8 cellular contexts compared by ENCODE assay signal in the genomic region with DNA sequence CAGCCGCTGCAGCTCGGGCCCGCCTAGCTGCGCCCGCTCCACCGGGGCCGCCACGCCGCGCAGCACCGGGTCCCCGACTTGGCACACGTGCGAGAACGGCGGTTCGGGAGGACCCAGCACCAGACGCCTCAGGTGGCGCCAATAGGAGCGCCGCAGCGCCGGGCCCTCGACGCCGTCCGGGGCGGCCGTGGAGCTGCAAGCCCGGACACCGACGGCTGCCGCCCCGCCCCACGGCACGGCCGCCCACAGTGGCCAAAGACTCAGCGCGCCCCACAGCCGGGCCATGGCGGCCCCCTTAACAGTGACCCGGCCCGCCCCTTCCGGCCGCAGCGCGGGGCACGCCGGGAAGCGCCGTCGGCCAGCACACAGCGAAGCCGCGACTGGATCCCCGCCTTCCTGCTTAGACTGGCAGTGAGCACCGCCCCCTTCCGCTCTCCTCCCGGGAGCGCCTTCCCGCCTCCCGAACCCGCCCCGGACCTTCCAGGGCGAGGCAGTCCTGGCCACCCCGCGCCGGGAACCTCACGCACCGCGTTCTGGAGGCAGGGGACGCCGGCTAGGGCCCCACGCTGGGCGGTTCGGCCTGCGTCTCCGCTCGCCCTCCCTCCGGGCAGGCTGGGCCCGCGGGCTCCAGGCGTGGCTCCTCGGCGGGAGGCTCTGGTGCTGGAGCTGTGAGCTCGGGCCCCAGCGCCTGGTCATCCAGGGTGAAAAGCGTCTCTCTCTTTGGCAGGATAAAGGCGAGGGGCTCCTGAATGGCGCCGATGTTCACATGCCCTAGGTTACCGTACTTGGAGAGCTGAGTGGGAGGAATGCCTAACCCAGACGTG. TPM values are rescaled to one million over a fixed set of nuclear protein-coding genes. Genes with fewer than 3 reads are reported as not detected.
DNase-seq lines count a peak whose midpoint lies in the region; ATAC-seq and TF ChIP-seq lines count a peak whose summit lies in the region.

PDF (minus strand) TSS at position 303 of the 824 bp plus-strand sequence; CDS start at position 285, 18 bp downstream.

- CTCF ChIA-PET in CD4-positive, alpha-beta T cell (lab: Charles Lee), result interaction anchor here (1.5 kb wide), 1 partner anchor 8 kb away, joined by 6 read pairs; no protein-coding TSS in a partner anchor
- CTCF ChIA-PET in activated CD4-positive, alpha-beta memory T cell treated with anti-CD3 and anti-CD28 coated beads for 36 hours (lab: Charles Lee), result interaction anchor here (0.9 to 2.1 kb wide), 6 partner anchors 8 to 424 kb away, joined by 3 to 10 read pairs (median 3); partner anchors contain the start of genes COG8 and NOB1

- peak within 1 kb of the TSS; percentile 72 for H3K27ac Mint-ChIP-seq in CD4-positive, alpha-beta T cell
- H3K27ac Mint-ChIP-seq in activated CD4-positive, alpha-beta memory T cell treated with anti-CD3 and anti-CD28 coated beads for 36 hours, result peak within 1 kb of the TSS; percentile 86

- TF ChIP-seq RAD21 in liver (IDR thresholded peaks at IDR 0.05), result peak in 1 of 2 donors; percentile 48

- ATAC-seq in CD4-positive, alpha-beta T cell (ENCODE audit: poor library complexity), result peak; percentile 86
- peak; percentile 93 for ATAC-seq in GM19438 (IDR thresholded peaks at IDR 0.05; ENCODE audit: low read depth, unreplicated experiment)
- ATAC-seq in HG03571 (IDR thresholded peaks at IDR 0.05; ENCODE audit: unreplicated experiment), result peak; percentile 91

- H3K9me3 Mint-ChIP-seq in CD4-positive, alpha-beta T cell, result no peaks in the 10 kb centered on the region
- H3K9me3 Mint-ChIP-seq in activated CD4-positive, alpha-beta memory T cell treated with anti-CD3 and anti-CD28 coated beads for 36 hours, result no peaks in the 10 kb centered on the region

- H3K27ac ChIP-seq in CD4-positive, alpha-beta T cell (ENCODE audit: low read depth, low read length), result peak within 1 kb of the TSS; percentile 86
- peak within 1 kb of the TSS; percentile 85 to 87 for H3K27ac ChIP-seq in liver (ENCODE audit: low read depth in 1 of 2, low read length in 2 of 2)

- peak; percentile 47 to 83 (median 75) for DNase-seq in CD4-positive, alpha-beta T cell
- DNase-seq in NCI-H774 (lab: John Stamatoyannopoulos, UW), result peak; percentile 80
- DNase-seq in activated CD4-positive, alpha-beta memory T cell treated with anti-CD3 and anti-CD28 coated beads for 36 hours, result peak; percentile 90
- peak; percentile 80 to 95 for DNase-seq in dermis microvascular lymphatic vessel endothelial cell (ENCODE audit: low read depth in 2 of 2)
- peak; percentile 84 for DNase-seq in stimulated activated CD4-positive, alpha-beta T cell treated with anti-CD3 and anti-CD28 coated beads, Interleukin-4, amount 100 ng/mL, for 1 hour

- POLR2A ChIA-PET in CD4-positive, alpha-beta T cell (lab: Charles Lee), result interaction anchor here (1.0 to 5.1 kb wide), 9 partner anchors 9 to 143 kb away, joined by 3 to 70 read pairs (median 6); partner anchors contain the start of genes COG8, CYB5B, NIP7 and TERF2
- POLR2A ChIA-PET in activated CD4-positive, alpha-beta memory T cell treated with anti-CD3 and anti-CD28 coated beads for 36 hours (lab: Charles Lee), result interaction anchor here (1.0 to 3.1 kb wide), 7 partner anchors 8 to 173 kb away, joined by 3 to 13 read pairs (median 4); partner anchors contain the start of genes COG8 and NIP7

- H3K27me3 ChIP-seq in CD4-positive, alpha-beta T cell (ENCODE audit: control insufficient read depth, insufficient read depth, low read length), result no peaks in the 10 kb centered on the region
- H3K27me3 ChIP-seq in liver (ENCODE audit: control insufficient read depth in 4 of 4, insufficient read depth in 4 of 4, low read length in 3 of 4), result no peaks in the 10 kb centered on the region

- H3K4me3 Mint-ChIP-seq in CD4-positive, alpha-beta T cell, result peak within 1 kb of the TSS; percentile 82
- peak within 1 kb of the TSS; percentile 82 for H3K4me3 Mint-ChIP-seq in activated CD4-positive, alpha-beta memory T cell treated with anti-CD3 and anti-CD28 coated beads for 36 hours

- no peaks in the 10 kb centered on the region for H3K27me3 Mint-ChIP-seq in CD4-positive, alpha-beta T cell
- no peaks in the 10 kb centered on the region for H3K27me3 Mint-ChIP-seq in activated CD4-positive, alpha-beta memory T cell treated with anti-CD3 and anti-CD28 coated beads for 36 hours

- H3K4me3 ChIP-seq in liver (ENCODE audit: low read depth in 1 of 3, low read length in 3 of 3), result peak within 1 kb of the TSS; percentile 55 to 88 (median 83)

- H3K4me1 ChIP-seq in liver (ENCODE audit: control insufficient read depth in 4 of 4, insufficient read depth in 4 of 4, low read length in 3 of 4), result peaks cover 15 to 54% (median 37%) of the 10 kb centered on the region in 4 donors

- WGBS in liver, result under 1% methylated on average over 93 of the region's 93 CpGs

- TF ChIP-seq CTCF in CD4-positive, alpha-beta T cell (IDR thresholded peaks at IDR 0.05), result no peak
- no peak for TF ChIP-seq CTCF in liver (IDR thresholded peaks at IDR 0.05; ENCODE audit: low read depth, low read length, missing input control)

- peaks cover 13 to 32% (median 20%) of the 10 kb centered on the region in 4 donors for H3K36me3 ChIP-seq in liver (ENCODE audit: control insufficient read depth in 4 of 4, insufficient read depth in 3 of 4, low read depth in 1 of 4, low read length in 3 of 4)

- intact Hi-C loops in CD4-positive, alpha-beta T cell (cut with DNase I, micrococcal nuclease), result loop anchor here (1.0 to 10.0 kb wide), 5 partner anchors 9 to 1194 kb away; partner anchors contain the start of genes COG8 (in 2 of the 2), NIP7 (in 2 of the 2), COG4 (in 1 of the 2) and EXOSC6 (in 1 of the 2)
- intact Hi-C loops in activated CD4-positive, alpha-beta memory T cell treated with anti-CD3 and anti-CD28 coated beads for 36 hours (cut with micrococcal nuclease), result loop anchor here (1.0 to 10.0 kb wide), 3 partner anchors 9 to 1666 kb away; partner anchors contain the start of genes ACD, C16orf86, COG8 and ENKD1

- H3K36me3 Mint-ChIP-seq in CD4-positive, alpha-beta T cell (ENCODE audit: low read depth), result peaks cover 64% of the 10 kb centered on the region
- peaks cover 48% of the 10 kb centered on the region for H3K36me3 Mint-ChIP-seq in activated CD4-positive, alpha-beta memory T cell treated with anti-CD3 and anti-CD28 coated beads for 36 hours

- H3K4me1 Mint-ChIP-seq in CD4-positive, alpha-beta T cell (ENCODE audit: low read depth), result peaks cover 52% of the 10 kb centered on the region
- H3K4me1 Mint-ChIP-seq in activated CD4-positive, alpha-beta memory T cell treated with anti-CD3 and anti-CD28 coated beads for 36 hours (ENCODE audit: low read depth), result peaks cover 43% of the 10 kb centered on the region

- H3K9me3 ChIP-seq in CD4-positive, alpha-beta T cell (ENCODE audit: control insufficient read depth, low read length), result no peaks in the 10 kb centered on the region
- H3K9me3 ChIP-seq in liver (ENCODE audit: control insufficient read depth in 4 of 4, low read length in 3 of 4), result no peaks in the 10 kb centered on the region

- H3K9ac ChIP-seq in liver (ENCODE audit: low read depth in 1 of 2, low read length in 2 of 2), result peak within 1 kb of the TSS; percentile 8 to 60

TF ChIP-seq in liver, 16 proteins besides CTCF, POLR2A, EP300 and RAD21:
- peak in 1 of 2 donors; percentile 36 for TF ChIP-seq EGR1 (IDR thresholded peaks at IDR 0.05; ENCODE audit: low read depth in 2 of 2)
- peak; percentile 50 to 88 for TF ChIP-seq GABPA (IDR thresholded peaks at IDR 0.05 in 1 of 2, conservative IDR thresholded peaks at IDR 0.05 in 1 of 2)
- no peak for TF ChIP-seq FOXA1 (IDR thresholded peaks at IDR 0.05)
- TF ChIP-seq FOXA2 (IDR thresholded peaks at IDR 0.05), result no peak
- peak in 1 of 2 donors; percentile 25 for TF ChIP-seq HNF4A (conservative IDR thresholded peaks at IDR 0.05)
- TF ChIP-seq JUND (IDR thresholded peaks at IDR 0.05), result no peak
- peak; percentile 61 for TF ChIP-seq SP1 (IDR thresholded peaks at IDR 0.05)
- TF ChIP-seq, protein P1, sequence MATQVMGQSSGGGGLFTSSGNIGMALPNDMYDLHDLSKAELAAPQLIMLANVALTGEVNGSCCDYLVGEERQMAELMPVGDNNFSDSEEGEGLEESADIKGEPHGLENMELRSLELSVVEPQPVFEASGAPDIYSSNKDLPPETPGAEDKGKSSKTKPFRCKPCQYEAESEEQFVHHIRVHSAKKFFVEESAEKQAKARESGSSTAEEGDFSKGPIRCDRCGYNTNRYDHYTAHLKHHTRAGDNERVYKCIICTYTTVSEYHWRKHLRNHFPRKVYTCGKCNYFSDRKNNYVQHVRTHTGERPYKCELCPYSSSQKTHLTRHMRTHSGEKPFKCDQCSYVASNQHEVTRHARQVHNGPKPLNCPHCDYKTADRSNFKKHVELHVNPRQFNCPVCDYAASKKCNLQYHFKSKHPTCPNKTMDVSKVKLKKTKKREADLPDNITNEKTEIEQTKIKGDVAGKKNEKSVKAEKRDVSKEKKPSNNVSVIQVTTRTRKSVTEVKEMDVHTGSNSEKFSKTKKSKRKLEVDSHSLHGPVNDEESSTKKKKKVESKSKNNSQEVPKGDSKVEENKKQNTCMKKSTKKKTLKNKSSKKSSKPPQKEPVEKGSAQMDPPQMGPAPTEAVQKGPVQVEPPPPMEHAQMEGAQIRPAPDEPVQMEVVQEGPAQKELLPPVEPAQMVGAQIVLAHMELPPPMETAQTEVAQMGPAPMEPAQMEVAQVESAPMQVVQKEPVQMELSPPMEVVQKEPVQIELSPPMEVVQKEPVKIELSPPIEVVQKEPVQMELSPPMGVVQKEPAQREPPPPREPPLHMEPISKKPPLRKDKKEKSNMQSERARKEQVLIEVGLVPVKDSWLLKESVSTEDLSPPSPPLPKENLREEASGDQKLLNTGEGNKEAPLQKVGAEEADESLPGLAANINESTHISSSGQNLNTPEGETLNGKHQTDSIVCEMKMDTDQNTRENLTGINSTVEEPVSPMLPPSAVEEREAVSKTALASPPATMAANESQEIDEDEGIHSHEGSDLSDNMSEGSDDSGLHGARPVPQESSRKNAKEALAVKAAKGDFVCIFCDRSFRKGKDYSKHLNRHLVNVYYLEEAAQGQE (IDR thresholded peaks at IDR 0.05), result peak; percentile 35
TF ChIP-seq in liver: peak in this region for 5.

RNA-seq across cellular contexts. Expression of gene PDF, which starts in this region (rescaled TPM):
- total RNA-seq in CD4-positive, alpha-beta T cell, result 1 to 10 TPM; 2.8 to 2.9 TPM
- total RNA-seq in activated CD4-positive, alpha-beta memory T cell treated with anti-CD3 and anti-CD28 coated beads for 36 hours, result 10 to 100 TPM; 16.2 to 17.6 TPM
- 10.1 and 13.4 TPM in 2 replicates for total RNA-seq in dermis microvascular lymphatic vessel endothelial cell
- total RNA-seq in liver, result 10 to 100 TPM; 16.8 to 31.3 TPM
- 10 to 100 TPM; 22.2 to 24.0 TPM for polyA plus RNA-seq in liver

Comparison
In these comparisons a context has a peak if more than half of its experiments do, and no peak if none do; other contexts are left out.
1. Peak in every context shown above with its lines: DNase-seq, ATAC-seq, H3K4me3 ChIP-seq and H3K27ac ChIP-seq.